In genomic region chr2:159755788-159756187, GRCh38 we compare ENCODE assay signal across 8 cellular contexts. TPM values are rescaled to one million over a fixed set of nuclear protein-coding genes. Genes with fewer than 3 reads are reported as not detected.
DNase-seq lines count a peak whose midpoint lies in the region; ATAC-seq and TF ChIP-seq lines count a peak whose summit lies in the region.

No MANE protein-coding gene starts in this region.

- DNase-seq in activated CD4-positive, CD25-positive, alpha-beta regulatory T cell (lab: John Stamatoyannopoulos, UW) = no peak
- peak; percentile 69 for DNase-seq in HT1080 (ENCODE audit: low read depth)
- no peak for DNase-seq in central memory CD8-positive, alpha-beta T cell (ENCODE audit: low spot score in 2 of 2)
- no peak for DNase-seq in NCI-H446 treated with DMSO at 0.1 percent for 48 hours (lab: John Stamatoyannopoulos, UW)
- DNase-seq in NCI-H1417 (lab: John Stamatoyannopoulos, UW) = no peak
- no peak for DNase-seq in amygdala (lab: John Stamatoyannopoulos, UW)

- no peaks in the 10 kb centered on the region for H3K9me3 ChIP-seq in neutrophil

- H3K4me1 ChIP-seq in neutrophil (ENCODE audit: control insufficient read depth in 1 of 2, insufficient read depth in 1 of 2, low read depth in 1 of 2, low read length in 1 of 2) = peaks cover 25 to 27% of the 10 kb centered on the region in 2 experiments

- no peaks in the 10 kb centered on the region for H3K27me3 ChIP-seq in neutrophil

- no peak for TF ChIP-seq CTCF in neutrophil (IDR thresholded peaks at IDR 0.05)

- H3K27ac Mint-ChIP-seq in central memory CD8-positive, alpha-beta T cell (ENCODE audit: low read depth) = no peak overlapping the region

- H3K27me3 Mint-ChIP-seq in central memory CD8-positive, alpha-beta T cell = no peaks in the 10 kb centered on the region

- peaks cover 9% of the 10 kb centered on the region for H3K4me1 Mint-ChIP-seq in central memory CD8-positive, alpha-beta T cell

- peak; percentile 100 for ATAC-seq in activated CD4-positive, CD25-positive, alpha-beta regulatory T cell treated with anti-CD3 and anti-CD28 coated beads, Interleukin-2, amount 50 U/mL, for 24 hours
- peak; percentile 36 for ATAC-seq in central memory CD8-positive, alpha-beta T cell (replicated peaks; ENCODE audit: extremely low read depth, poor library complexity, severe bottlenecking)

- peak overlapping the region; percentile 86 for H3K27ac ChIP-seq in neutrophil

- H3K36me3 Mint-ChIP-seq in central memory CD8-positive, alpha-beta T cell (ENCODE audit: insufficient read depth) = peaks cover 40% of the 10 kb centered on the region

- no peak overlapping the region for H3K4me3 ChIP-seq in neutrophil (ENCODE audit: low read depth in 1 of 2, low read length in 1 of 2)

- H3K4me3 Mint-ChIP-seq in central memory CD8-positive, alpha-beta T cell = no peak overlapping the region

- H3K9me3 Mint-ChIP-seq in central memory CD8-positive, alpha-beta T cell = no peaks in the 10 kb centered on the region

- peaks cover 59% of the 10 kb centered on the region for H3K36me3 ChIP-seq in neutrophil

RNA-seq across cellular contexts. Expression of gene CD302, which starts 42.2 kb away (rescaled TPM):
- 2.6 and 4.9 TPM in 2 replicates for total RNA-seq in HT1080 (2014; rRNA removed; shearing (Covaris generic))
- 10.4 and 12.7 TPM in 2 replicates for polyA plus RNA-seq in HT1080 (2015; cell fraction: cytosol; rRNA removed)
- polyA plus RNA-seq in HT1080 (2015; cell fraction: nucleus; rRNA removed) = 6.8 and 7.0 TPM in 2 replicates

RNA-seq across cellular contexts. Expression of gene MARCHF7, which starts 43.5 kb away (rescaled TPM):
- total RNA-seq in HT1080 (2014; rRNA removed; shearing (Covaris generic)) = 80.3 and 84.1 TPM in 2 replicates
- 77.1 and 96.7 TPM in 2 replicates for polyA plus RNA-seq in HT1080 (2015; cell fraction: cytosol; rRNA removed)
- polyA plus RNA-seq in HT1080 (2015; cell fraction: nucleus; rRNA removed) = 235 and 261 TPM in 2 replicates
